Comparison of ENCODE assay signal across 8 cellular contexts in the genomic region with DNA sequence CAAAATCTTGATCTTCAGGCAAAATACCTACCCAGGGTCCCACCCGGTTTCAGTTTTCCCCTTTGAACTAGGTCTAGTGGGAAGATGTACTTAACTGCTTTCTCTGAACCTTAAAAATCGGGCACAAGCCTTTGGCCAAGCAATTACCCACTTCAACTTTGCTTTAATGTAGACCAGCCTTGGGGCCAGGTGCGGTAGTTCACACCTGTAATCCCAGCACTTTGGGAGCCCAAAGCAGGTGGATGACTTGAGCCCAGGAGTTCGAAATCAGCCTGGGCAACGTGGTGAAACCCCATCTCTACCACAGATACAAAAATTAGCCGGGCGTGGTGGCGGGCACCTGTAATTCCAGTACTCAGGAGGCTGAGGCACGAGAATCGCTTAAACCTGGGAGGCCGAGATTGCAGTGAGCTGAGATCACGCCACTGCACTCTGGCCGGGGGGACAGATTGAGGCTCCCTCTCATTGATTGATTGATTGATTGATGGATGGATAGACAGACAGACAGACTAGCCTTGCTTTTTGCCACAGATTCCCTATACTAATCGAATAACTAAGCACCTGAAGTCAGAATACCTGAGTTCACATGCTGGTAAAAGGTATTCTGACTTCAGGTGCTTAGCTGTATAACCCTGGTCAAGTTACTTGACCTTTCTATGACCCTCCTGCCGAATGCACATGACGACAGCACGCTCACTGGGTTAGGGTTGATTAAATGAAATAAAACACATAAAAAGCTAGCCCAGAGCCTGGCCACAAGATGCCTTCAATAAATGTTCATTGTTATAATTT. TPM values are rescaled to one million over a fixed set of nuclear protein-coding genes. Genes with fewer than 3 reads are reported as not detected.
DNase-seq lines count a peak whose midpoint lies in the region; ATAC-seq and TF ChIP-seq lines count a peak whose summit lies in the region.

No MANE protein-coding gene starts in this region.

- H3K79me2 ChIP-seq in SU-DHL-6 (ENCODE audit: insufficient read depth, low read length), result no peaks in the 10 kb centered on the region

- H2AFZ ChIP-seq in SU-DHL-6 (ENCODE audit: low read depth, low read length, severe bottlenecking), result no peak overlapping the region

- H3K27me3 ChIP-seq in GM06990 (replicated peaks; ENCODE audit: control insufficient read depth, insufficient read depth, low read length) (no peaks in the 10 kb centered on the region), SU-DHL-6 (ENCODE audit: low read length) (no peaks in the 10 kb centered on the region; the same call in 1 of the 2 replicates), esophagus squamous epithelium (no peaks in the 10 kb centered on the region), rectal smooth muscle tissue (ENCODE audit: control insufficient read depth, insufficient read depth, low read length) (no peaks in the 10 kb centered on the region)

- DNase-seq in GM06990 (ENCODE audit: extremely low read depth, insufficient read length), result no peak
- DNase-seq in esophagus squamous epithelium (lab: John Stamatoyannopoulos, UW), result no peak
- no peak for DNase-seq in COLO829 (ENCODE audit: low spot score)

- no peaks in the 10 kb centered on the region for H4K20me1 ChIP-seq in SU-DHL-6 (ENCODE audit: low read depth, low read length)

- H3K4me1 ChIP-seq in esophagus squamous epithelium (peaks cover 8 to 67% (median 35%) of the 10 kb centered on the region in 3 donors), rectal smooth muscle tissue (ENCODE audit: control insufficient read depth, insufficient read depth, low read length) (peaks cover 22% of the 10 kb centered on the region)

- H3K9me3 ChIP-seq in SU-DHL-6 (ENCODE audit: insufficient read depth, low read length), result no peaks in the 10 kb centered on the region
- H3K9me3 ChIP-seq in esophagus squamous epithelium, result no peaks in the 10 kb centered on the region

- no peaks in the 10 kb centered on the region for H3K36me3 ChIP-seq in GM06990 (ENCODE audit: control insufficient read depth, insufficient read depth, low read length)
- no peaks in the 10 kb centered on the region for H3K36me3 ChIP-seq in SU-DHL-6 (ENCODE audit: low read length)
- peaks cover 0 to 16% (median 9%) of the 10 kb centered on the region in 3 donors for H3K36me3 ChIP-seq in esophagus squamous epithelium
- no peaks in the 10 kb centered on the region for H3K36me3 ChIP-seq in rectal smooth muscle tissue (ENCODE audit: control insufficient read depth, insufficient read depth, low read length)

- H3K9ac ChIP-seq in SU-DHL-6 (ENCODE audit: low read length) (peak overlapping the region; percentile 80), rectal smooth muscle tissue (ENCODE audit: low read length) (no peak overlapping the region)

- H3F3A ChIP-seq in SU-DHL-6 (ENCODE audit: insufficient read depth), result peaks cover 14% of the 10 kb centered on the region; the same call in 1 of the 2 replicates

- ATAC-seq in GM18907 (IDR thresholded peaks at IDR 0.05; ENCODE audit: unreplicated experiment), result no peak
- no peak for ATAC-seq in HG03565 (IDR thresholded peaks at IDR 0.05; ENCODE audit: unreplicated experiment)
- ATAC-seq in GM18867 (IDR thresholded peaks at IDR 0.05; ENCODE audit: unreplicated experiment), result no peak

- TF ChIP-seq POLR2A in esophagus squamous epithelium (IDR thresholded peaks at IDR 0.05), result no peak

- 54 to 65% methylated on average over 6 to 11 of the region's 17 CpGs for WGBS in esophagus squamous epithelium, 2 donors

- H3K4me2 ChIP-seq in SU-DHL-6 (ENCODE audit: low read depth, low read length, poor library complexity, severe bottlenecking), result peak overlapping the region; percentile 84

- TF ChIP-seq CTCF in GM06990 (IDR thresholded peaks at IDR 0.05; ENCODE audit: insufficient read depth, low read length, poor library complexity, severe bottlenecking) (no peak), SU-DHL-6 (IDR thresholded peaks at IDR 0.05; ENCODE audit: insufficient read depth, low read length, poor library complexity, severe bottlenecking) (no peak), esophagus squamous epithelium (IDR thresholded peaks at IDR 0.05) (no peak)

- H3K27ac ChIP-seq in SU-DHL-6 (ENCODE audit: low read depth, low read length), result no peak overlapping the region
- H3K27ac ChIP-seq in esophagus squamous epithelium, result peak overlapping the region; percentile 97 to 100 (median 98)
- peak overlapping the region; percentile 97 for H3K27ac ChIP-seq in rectal smooth muscle tissue (ENCODE audit: low read depth, low read length)

- H3K4me3 ChIP-seq in GM06990 (replicated peaks; ENCODE audit: low read depth, low read length) (peak overlapping the region; percentile 87), SU-DHL-6 (ENCODE audit: insufficient read depth, low read length, poor library complexity, severe bottlenecking) (peak overlapping the region; percentile 70), esophagus squamous epithelium (peak overlapping the region; percentile 77 to 100 (median 88)), rectal smooth muscle tissue (ENCODE audit: low read length) (peak overlapping the region; percentile 91)

- no peaks in the 10 kb centered on the region for H3K9me2 ChIP-seq in SU-DHL-6 (replicated peaks; ENCODE audit: insufficient read depth, low read length)

- intact Hi-C loops in esophagus squamous epithelium (cut with DNase I), result no loop called here

RNA-seq across cellular contexts. Expression of a gene that starts 1.8 kb away (rescaled TPM):
- total RNA-seq in esophagus squamous epithelium, result 100 to 1,000 TPM in 3 of 4 donors, 10 to 100 TPM in 1; 78.7 to 147 (median 118) TPM
